ENCODE assay signal across 8 cellular contexts in the genomic region with DNA sequence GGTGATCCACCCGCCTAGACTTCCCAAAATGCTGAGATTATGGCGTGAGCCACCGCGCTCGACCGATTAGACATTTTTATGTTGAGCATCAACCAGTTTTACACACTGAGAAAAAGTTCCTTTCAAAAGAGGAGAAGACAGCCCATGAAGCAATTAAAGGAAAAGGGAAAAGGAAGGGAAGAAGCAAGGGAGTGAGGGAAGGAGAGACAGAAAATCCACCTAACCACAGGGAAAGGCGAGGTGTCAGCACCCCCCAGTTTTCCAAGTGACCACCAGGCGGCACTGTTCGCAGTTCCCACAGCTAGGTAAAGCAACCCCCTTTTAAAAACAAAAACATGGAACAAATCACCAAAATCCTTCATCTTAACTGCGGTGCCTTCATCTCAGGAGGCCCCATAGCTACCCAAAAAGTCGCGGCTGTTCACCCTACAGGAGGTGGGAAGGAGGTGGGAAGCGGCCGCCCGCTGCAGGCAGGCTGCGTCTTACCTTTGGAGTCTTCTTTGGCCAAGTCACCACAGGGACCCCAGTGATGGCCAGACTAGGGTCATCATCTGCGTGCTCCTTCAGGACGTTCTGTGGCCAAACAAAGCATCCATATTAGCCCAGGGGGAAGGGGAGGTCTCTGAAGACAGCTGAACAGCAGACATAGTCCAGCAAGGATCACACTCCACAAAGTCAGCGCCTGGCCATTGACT.
DNase-seq lines count a peak whose midpoint lies in the region; ATAC-seq, FAIRE-seq and TF ChIP-seq lines count a peak whose summit lies in the region.

No MANE protein-coding gene starts in this region.

- TF ChIP-seq CTCF in astrocyte (IDR thresholded peaks at IDR 0.05; ENCODE audit: insufficient read depth, low read depth, low read length) (peak; percentile 92), keratinocyte (optimal IDR thresholded peaks at IDR 0.05 in 1 of 3, IDR thresholded peaks at IDR 0.05 in 1 of 3, conservative IDR thresholded peaks at IDR 0.05 in 1 of 3; ENCODE audit: extremely low read depth in 1 of 3, insufficient read depth in 2 of 3, low read length in 3 of 3) (peak; percentile 78 to 93 (median 81))

- H3K4me1 Mint-ChIP-seq in astrocyte (ENCODE audit: low read depth, unreplicated experiment): no peaks in the 10 kb centered on the region

- no peak overlapping the region for H3K27ac ChIP-seq in astrocyte (ENCODE audit: low read depth, low read length)
- no peak overlapping the region for H3K27ac ChIP-seq in keratinocyte (ENCODE audit: control insufficient read depth, insufficient read depth, low read length)

- H3K79me2 ChIP-seq in astrocyte (ENCODE audit: insufficient read depth, low read length) (no peaks in the 10 kb centered on the region), keratinocyte (ENCODE audit: control insufficient read depth, insufficient read depth, low read length) (no peaks in the 10 kb centered on the region)

- H3K4me2 ChIP-seq in astrocyte (ENCODE audit: low read length): no peak overlapping the region
- H3K4me2 ChIP-seq in keratinocyte (ENCODE audit: control insufficient read depth, extremely low read depth, insufficient read depth, low read depth, low read length): no peak overlapping the region

- FAIRE-seq in astrocyte (lab: Jason Lieb, UNC): no peak
- no peak for FAIRE-seq in keratinocyte (lab: Jason Lieb, UNC)

- no peaks in the 10 kb centered on the region for H3K9me3 ChIP-seq in astrocyte (ENCODE audit: insufficient read depth, low read depth, low read length)
- no peaks in the 10 kb centered on the region for H3K9me3 ChIP-seq in keratinocyte (ENCODE audit: control insufficient read depth, low read depth, low read length)

- H2AFZ ChIP-seq in astrocyte (ENCODE audit: low read depth, low read length): no peak overlapping the region
- no peak overlapping the region for H2AFZ ChIP-seq in keratinocyte (ENCODE audit: control insufficient read depth, low read length)

- H3K9ac ChIP-seq in astrocyte (ENCODE audit: low read length) (no peak overlapping the region), keratinocyte (ENCODE audit: control insufficient read depth, extremely low read depth, insufficient read depth, low read length) (no peak overlapping the region)

- H3K9me3 Mint-ChIP-seq in astrocyte (ENCODE audit: unreplicated experiment): no peaks in the 10 kb centered on the region

- dilution Hi-C loops in keratinocyte (cut with MboI; ENCODE audit: extremely low pct_ligation_motif_present, low sequenced_read_pairs): no loop called here

- H3K36me3 ChIP-seq in astrocyte (ENCODE audit: insufficient read depth, low read length): no peaks in the 10 kb centered on the region
- H3K36me3 ChIP-seq in keratinocyte (ENCODE audit: control insufficient read depth in 2 of 2, extremely low read depth in 1 of 2, insufficient read depth in 2 of 2, low read length in 2 of 2): peaks cover 4% of the 10 kb centered on the region in 2 experiments

- H4K20me1 ChIP-seq in astrocyte (ENCODE audit: insufficient read depth, low read length) (no peaks in the 10 kb centered on the region), keratinocyte (ENCODE audit: control insufficient read depth, extremely low read depth, insufficient read depth, low read length) (no peaks in the 10 kb centered on the region)

- peaks cover 20% of the 10 kb centered on the region for H3K36me3 Mint-ChIP-seq in astrocyte (ENCODE audit: low read depth, unreplicated experiment)

- H3K27ac Mint-ChIP-seq in astrocyte (ENCODE audit: unreplicated experiment): no peak overlapping the region

- H3K4me3 ChIP-seq in astrocyte (ENCODE audit: insufficient read depth, low read depth, low read length) (no peak overlapping the region), keratinocyte (ENCODE audit: control insufficient read depth in 2 of 3, extremely low read depth in 1 of 3, insufficient read depth in 2 of 3, low read depth in 1 of 3, low read length in 3 of 3) (no peak overlapping the region)

- H3K27me3 ChIP-seq in astrocyte (ENCODE audit: insufficient read depth, low read length) (no peaks in the 10 kb centered on the region), keratinocyte (ENCODE audit: control insufficient read depth, extremely low read depth, insufficient read depth, low read length) (no peaks in the 10 kb centered on the region)

- DNase-seq in ACHN (peak; percentile 42), GM19238 (ENCODE audit: insufficient read length, low spot score) (peak; percentile 48), T-helper 22 cell (ENCODE audit: low read depth) (peak; percentile 13), astrocyte (ENCODE audit: low read depth) (no peak), keratinocyte (ENCODE audit: low read depth, low spot score) (no peak), islet precursor cell (no peak)
- peak in 2 of 3 donors; percentile 15 to 59 for DNase-seq in stimulated activated CD4-positive, alpha-beta T cell treated with anti-CD3 and anti-CD28 coated beads, TNF-alpha, amount 100 ng/mL, for 1 hour (ENCODE audit: low read depth in 3 of 3, low spot score in 1 of 3)

- H3K9me1 ChIP-seq in keratinocyte (ENCODE audit: control insufficient read depth, extremely low read depth, insufficient read depth, low read length): no peaks in the 10 kb centered on the region

- in situ Hi-C loops in ACHN (cut with HindIII; ENCODE audit: low pct_ligation_motif_present, low pct_unique_long_range_greater_than_20kb, low sequenced_read_pairs): no loop called here

- ATAC-seq in HG02759 (IDR thresholded peaks at IDR 0.05; ENCODE audit: unreplicated experiment): no peak

- no peak overlapping the region for H3K4me3 Mint-ChIP-seq in astrocyte (ENCODE audit: unreplicated experiment)

- H3K27me3 Mint-ChIP-seq in astrocyte (ENCODE audit: low read depth, unreplicated experiment): no peaks in the 10 kb centered on the region

- no peaks in the 10 kb centered on the region for H3K4me1 ChIP-seq in astrocyte (ENCODE audit: insufficient read depth, low read length)
- no peaks in the 10 kb centered on the region for H3K4me1 ChIP-seq in keratinocyte (ENCODE audit: control insufficient read depth, extremely low read depth, insufficient read depth, low read length)

Comparison
In these comparisons a context has a peak if more than half of its experiments do, and no peak if none do; other contexts are left out.
1. DNase-seq: peak in ACHN (single experiment), GM19238 (single experiment), T-helper 22 cell (single experiment) and stimulated activated CD4-positive, alpha-beta T cell treated with anti-CD3 and anti-CD28 coated beads, TNF-alpha, amount 100 ng/mL, for 1 hour (2 of 3); none in astrocyte (single experiment), keratinocyte (single experiment) and islet precursor cell (single experiment).